ENCODE assay signal across 7 cellular contexts in the genomic region with DNA sequence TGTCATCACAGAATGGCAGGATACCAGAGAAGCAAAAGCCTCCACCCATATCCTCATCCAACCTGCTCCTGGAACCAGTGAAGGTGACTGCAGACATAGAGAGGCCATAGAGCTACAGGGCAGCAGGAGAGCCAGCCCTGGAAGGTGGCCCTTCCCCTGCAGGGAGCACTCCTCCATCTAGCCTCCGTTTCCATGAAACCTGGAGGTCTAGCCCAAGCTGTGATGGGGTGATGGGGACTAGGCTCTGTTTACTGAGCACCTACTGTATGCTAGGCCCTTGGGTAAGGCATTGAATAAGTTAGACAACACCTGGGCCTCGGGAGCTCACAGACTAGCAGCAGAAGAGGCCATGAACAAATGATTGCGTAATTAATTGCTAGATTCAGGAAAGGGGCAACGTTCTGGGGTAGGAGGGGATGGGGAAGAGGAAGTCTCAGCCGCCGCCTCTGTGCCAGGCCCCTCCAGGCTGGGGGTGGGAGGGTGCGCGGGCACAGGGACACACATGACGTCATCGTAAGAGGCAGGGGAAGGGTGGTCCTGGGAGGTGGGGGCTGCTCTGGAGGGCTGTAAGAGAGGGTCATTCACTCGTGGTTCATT. TPM values are rescaled to one million over a fixed set of nuclear protein-coding genes. Genes with fewer than 3 reads are reported as not detected.
DNase-seq lines count a peak whose midpoint lies in the region; ATAC-seq and TF ChIP-seq lines count a peak whose summit lies in the region.

No MANE protein-coding gene starts in this region.

- no peak for TF ChIP-seq POLR2A in HCT116 (IDR thresholded peaks at IDR 0.05; ENCODE audit: borderline replicate concordance, extremely low read depth, insufficient read depth, insufficient read length)

- CTCF ChIA-PET in HCT116 (lab: Charles Lee): interaction anchor here (1.2 kb wide), 1 partner anchor 18 kb away, joined by 5 read pairs; no protein-coding TSS in a partner anchor

- H3K36me3 ChIP-seq in HCT116 (ENCODE audit: control insufficient read depth in 1 of 2, insufficient read depth in 2 of 2, low read length in 2 of 2) (no peaks in the 10 kb centered on the region), OCI-LY3 (replicated peaks; ENCODE audit: low read depth, low read length) (no peaks in the 10 kb centered on the region), ectodermal cell (ENCODE audit: control insufficient read depth, insufficient read depth, low read length) (no peaks in the 10 kb centered on the region), mucosa of rectum (ENCODE audit: control insufficient read depth in 2 of 2, insufficient read depth in 2 of 2, low read length in 2 of 2) (no peaks in the 10 kb centered on the region)

- H3K4me1 ChIP-seq in HCT116 (ENCODE audit: control insufficient read depth in 1 of 2, insufficient read depth in 2 of 2, low read length in 2 of 2) (peaks cover 24 to 43% of the 10 kb centered on the region in 2 experiments; a peak in 3 of 4 replicates), OCI-LY3 (ENCODE audit: low read length) (peaks cover 27% of the 10 kb centered on the region), ectodermal cell (ENCODE audit: control insufficient read depth, insufficient read depth, low read length) (peaks cover 11% of the 10 kb centered on the region), mucosa of rectum (ENCODE audit: control insufficient read depth in 2 of 2, insufficient read depth in 2 of 2, low read length in 2 of 2) (no peaks in the 10 kb centered on the region)

- H3K9ac ChIP-seq in HCT116 (ENCODE audit: low read length): peak overlapping the region; percentile 37; the same call in 1 of the 2 replicates
- H3K9ac ChIP-seq in OCI-LY3 (ENCODE audit: low read length): peak overlapping the region; percentile 94
- H3K9ac ChIP-seq in mucosa of rectum (ENCODE audit: low read depth in 1 of 2, low read length in 2 of 2): peak overlapping the region in 1 of 2 donors; percentile 12

- H2AFZ ChIP-seq in HCT116 (ENCODE audit: low read depth, low read length, poor library complexity, severe bottlenecking) (peak overlapping the region; percentile 80), OCI-LY3 (ENCODE audit: low read depth, low read length) (peak overlapping the region; percentile 94)

- intact Hi-C loops in HCT116 (cut with micrococcal nuclease): no loop called here

- H3K79me2 ChIP-seq in HCT116 (ENCODE audit: insufficient read depth, low read length) (peaks cover 5% of the 10 kb centered on the region; the same call in 1 of the 2 replicates), OCI-LY3 (ENCODE audit: low read length) (peaks cover 17% of the 10 kb centered on the region)

- no peaks in the 10 kb centered on the region for H3K27me3 ChIP-seq in HCT116 (ENCODE audit: insufficient read depth, low read length)
- H3K27me3 ChIP-seq in OCI-LY3 (ENCODE audit: low read depth, low read length): peaks cover 12% of the 10 kb centered on the region; the same call in 1 of the 2 replicates
- H3K27me3 ChIP-seq in ectodermal cell (ENCODE audit: control insufficient read depth, insufficient read depth, low read length, poor library complexity, severe bottlenecking): no peaks in the 10 kb centered on the region
- H3K27me3 ChIP-seq in mucosa of rectum (ENCODE audit: control insufficient read depth in 2 of 2, insufficient read depth in 2 of 2, low read length in 2 of 2): peaks cover 10 to 12% of the 10 kb centered on the region in 2 donors

- H3K9me3 ChIP-seq in HCT116 (ENCODE audit: control insufficient read depth in 1 of 2, insufficient read depth in 1 of 2, low read depth in 1 of 2, low read length in 2 of 2) (no peaks in the 10 kb centered on the region), OCI-LY3 (ENCODE audit: insufficient read depth, low read length) (no peaks in the 10 kb centered on the region), ectodermal cell (ENCODE audit: control insufficient read depth, low read length) (no peaks in the 10 kb centered on the region), mucosa of rectum (ENCODE audit: control insufficient read depth in 2 of 2, low read length in 2 of 2) (no peaks in the 10 kb centered on the region)

- peak overlapping the region; percentile 18; the same call in 1 of the 2 replicates for H3K27ac ChIP-seq in HCT116 (ENCODE audit: low read depth, low read length)
- peak overlapping the region; percentile 58 for H3K27ac ChIP-seq in OCI-LY3 (ENCODE audit: low read length)
- no peak overlapping the region for H3K27ac ChIP-seq in ectodermal cell (ENCODE audit: insufficient read depth, low read depth, low read length, poor library complexity, severe bottlenecking)
- no peak overlapping the region for H3K27ac ChIP-seq in mucosa of rectum (ENCODE audit: low read depth in 2 of 2, low read length in 2 of 2)

- DNase-seq in HCT116 (ENCODE audit: low read depth, low spot score) (no peak), NCI-H1048 (lab: John Stamatoyannopoulos, UW) (no peak)

- H3K4me2 ChIP-seq in HCT116 (ENCODE audit: low read length) (peak overlapping the region; percentile 80), OCI-LY3 (ENCODE audit: low read length) (peak overlapping the region; percentile 94)

- TF ChIP-seq CTCF in HCT116 (IDR thresholded peaks at IDR 0.05 in 2 of 3, conservative IDR thresholded peaks at IDR 0.05 in 1 of 3; ENCODE audit: borderline replicate concordance in 1 of 3, insufficient read depth in 1 of 3, low read depth in 2 of 3, low read length in 2 of 3): no peak
- no peak for TF ChIP-seq CTCF in OCI-LY3 (IDR thresholded peaks at IDR 0.05; ENCODE audit: low read depth, low read length)

- RAD21 ChIA-PET in HCT116 (lab: Charles Lee; ENCODE audit: low non-redundant PET in 1 of 2, low total read pairs in 2 of 2, uncharacterized antibody in 2 of 2, unreplicated experiment in 2 of 2): no interaction called here

- H3K9me2 ChIP-seq in HCT116 (ENCODE audit: insufficient read depth): no peaks in the 10 kb centered on the region

- TF ChIP-seq RAD21 in HCT116 (IDR thresholded peaks at IDR 0.05; ENCODE audit: low read depth): no peak

- BruUV-seq in HCT116 (replicated peaks; lab: Mats Ljungman, UMichigan): no TSS peak

- peak overlapping the region; percentile 37 to 54 for H3K4me3 ChIP-seq in HCT116 (replicated peaks in 1 of 2; ENCODE audit: low read depth in 1 of 2, low read length in 2 of 2)
- peak overlapping the region; percentile 92 for H3K4me3 ChIP-seq in OCI-LY3 (ENCODE audit: low read length)
- H3K4me3 ChIP-seq in ectodermal cell (ENCODE audit: insufficient read depth, low read depth, low read length): peak overlapping the region; percentile 51
- H3K4me3 ChIP-seq in mucosa of rectum (ENCODE audit: low read length in 2 of 2): peak overlapping the region; percentile 51 to 67

- H4K20me1 ChIP-seq in HCT116 (ENCODE audit: insufficient read depth) (no peaks in the 10 kb centered on the region), OCI-LY3 (ENCODE audit: insufficient read depth, low read length) (peaks cover 7% of the 10 kb centered on the region; the same call in 1 of the 2 replicates)

- POLR2A ChIA-PET in HCT116 (lab: Charles Lee): interaction anchor here (2.3 kb wide), 1 partner anchor 29 kb away, joined by 7 read pairs; the partner anchor contains the start of gene RPL3

- ATAC-seq in HCT116: no peak; the same call in 1 of the 2 replicates
- ATAC-seq in GM18519 (IDR thresholded peaks at IDR 0.05; ENCODE audit: low FRiP score, unreplicated experiment): no peak
- no peak for ATAC-seq in GM19452 (IDR thresholded peaks at IDR 0.05; ENCODE audit: unreplicated experiment)

- 45 to 48% methylated on average over 11 of the region's 11 CpGs for WGBS in ectodermal cell, 2 experiments

TF ChIP-seq in HCT116, 20 proteins besides CTCF, POLR2A, EP300 and RAD21:
- TF ChIP-seq SRF (IDR thresholded peaks at IDR 0.05; ENCODE audit: low read depth) (no peak), YY1 (IDR thresholded peaks at IDR 0.05; ENCODE audit: extremely low read depth, insufficient replicate concordance, low read depth, low read length) (no peak), EZH2 (IDR thresholded peaks at IDR 0.05) (no peak), CBX3 (IDR thresholded peaks at IDR 0.05; ENCODE audit: low read depth) (no peak), ZBTB33 (IDR thresholded peaks at IDR 0.05; ENCODE audit: extremely low read depth, insufficient replicate concordance, low read length) (no peak), FOSL1 (IDR thresholded peaks at IDR 0.05; ENCODE audit: low read depth) (no peak)
- TF ChIP-seq, protein P1, sequence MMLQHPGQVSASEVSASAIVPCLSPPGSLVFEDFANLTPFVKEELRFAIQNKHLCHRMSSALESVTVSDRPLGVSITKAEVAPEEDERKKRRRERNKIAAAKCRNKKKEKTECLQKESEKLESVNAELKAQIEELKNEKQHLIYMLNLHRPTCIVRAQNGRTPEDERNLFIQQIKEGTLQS (IDR thresholded peaks at IDR 0.05): no peak

RNA-seq across cellular contexts. Expression of gene SYNGR1, which starts 0.8 kb away (rescaled TPM):
- total RNA-seq in HCT116 (2021; ENCODE audit: unreplicated experiment): 20.7 TPM
- 31.1 and 42.6 TPM in 2 replicates for polyA plus RNA-seq in HCT116 (2012)
- polyA plus RNA-seq in ectodermal cell (2013, experiment 1 of 4): 33.4 TPM
- polyA plus RNA-seq in ectodermal cell (2013, experiment 2 of 4): 31.1 TPM
- 30.1 TPM for polyA plus RNA-seq in ectodermal cell (2013, experiment 3 of 4)
- 32.9 TPM for polyA plus RNA-seq in ectodermal cell (2013, experiment 4 of 4)

RNA-seq across cellular contexts. Expression of gene RPL3, which starts 29.6 kb away (rescaled TPM):
- 2,966 TPM for total RNA-seq in HCT116 (2021; ENCODE audit: unreplicated experiment)
- polyA plus RNA-seq in HCT116 (2012): 4,751 and 5,637 TPM in 2 replicates
- polyA plus RNA-seq in ectodermal cell (2013, experiment 1 of 4): 3,399 TPM
- 3,309 TPM for polyA plus RNA-seq in ectodermal cell (2013, experiment 2 of 4)
- 3,318 TPM for polyA plus RNA-seq in ectodermal cell (2013, experiment 3 of 4)
- 3,633 TPM for polyA plus RNA-seq in ectodermal cell (2013, experiment 4 of 4)

RNA-seq across cellular contexts. Expression of gene TAB1, which starts 50.6 kb away (rescaled TPM):
- total RNA-seq in HCT116 (2021; ENCODE audit: unreplicated experiment): 25.4 TPM
- 16.6 and 17.3 TPM in 2 replicates for polyA plus RNA-seq in HCT116 (2012)
- 33.0 TPM for polyA plus RNA-seq in ectodermal cell (2013, experiment 1 of 4)
- polyA plus RNA-seq in ectodermal cell (2013, experiment 2 of 4): 29.7 TPM
- 22.4 TPM for polyA plus RNA-seq in ectodermal cell (2013, experiment 3 of 4)
- polyA plus RNA-seq in ectodermal cell (2013, experiment 4 of 4): 27.8 TPM

Comparison
In these comparisons a context has a peak if more than half of its experiments do, and no peak if none do; other contexts are left out.
1. H3K27ac ChIP-seq: peak in HCT116 (single experiment) and OCI-LY3 (single experiment); none in ectodermal cell (single experiment) and mucosa of rectum (0 of 2).
2. Peak in every context shown above with its lines, with median percentiles within 50 percentile points of each other: H3K4me3 ChIP-seq.